ENCODE assay signal across 8 cellular contexts in the genomic region with DNA sequence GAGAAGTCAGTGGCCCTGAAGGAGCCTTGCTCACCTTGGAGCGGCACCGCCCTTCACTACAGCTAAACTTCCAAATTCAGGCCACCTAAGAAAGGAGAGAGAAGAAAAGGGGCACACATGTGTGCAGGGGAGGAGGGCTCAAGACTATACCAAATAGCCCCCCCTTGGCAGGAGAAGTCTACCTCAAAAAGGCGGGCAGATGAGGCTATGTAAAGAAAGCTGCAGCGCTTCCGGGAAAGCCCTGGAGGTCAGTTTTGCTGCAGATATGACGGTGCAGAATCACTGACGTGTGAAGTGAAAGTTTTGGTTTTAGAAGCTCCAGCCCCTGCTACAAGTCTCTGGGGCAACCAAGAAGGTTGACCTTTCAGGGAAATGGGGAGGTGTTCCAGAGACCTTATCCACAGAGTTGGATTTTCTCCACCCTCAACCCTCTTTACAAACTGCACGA. TPM values are rescaled to one million over a fixed set of nuclear protein-coding genes. Genes with fewer than 3 reads are reported as not detected.
DNase-seq lines count a peak whose midpoint lies in the region; ATAC-seq and TF ChIP-seq lines count a peak whose summit lies in the region.

No MANE protein-coding gene starts in this region.

- no peak overlapping the region for H3K4ac ChIP-seq in neuronal stem cell (ENCODE audit: low read length)

- no peak overlapping the region for H3K18ac ChIP-seq in neuronal stem cell (ENCODE audit: low read length)

- H3K36me3 Mint-ChIP-seq in activated T-cell treated with anti-CD3 and anti-CD28 coated beads, Interleukin-2, amount 50 U/mL, for 72 hours (ENCODE audit: insufficient read depth in 2 of 2) = peaks cover 0 to 5% of the 10 kb centered on the region in 2 donors

- H3K9me3 Mint-ChIP-seq in activated T-cell treated with anti-CD3 and anti-CD28 coated beads, Interleukin-2, amount 50 U/mL, for 72 hours = no peaks in the 10 kb centered on the region

- no peak overlapping the region for H2AFZ ChIP-seq in neuronal stem cell (ENCODE audit: low read length)

- H3K14ac ChIP-seq in neuronal stem cell (ENCODE audit: low read length) = no peak overlapping the region

- H2AK5ac ChIP-seq in neuronal stem cell (ENCODE audit: low read depth, low read length) = peak overlapping the region; percentile 66

- CTCF ChIA-PET in GM10248 (lab: Yijun Ruan, JAX) = interaction anchor here (0.7 to 2.3 kb wide), 8 partner anchors 9 to 21 kb away, joined by 3 to 18 read pairs (median 4); no protein-coding TSS in a partner anchor

- no peak overlapping the region for H4K91ac ChIP-seq in neuronal stem cell (ENCODE audit: low read depth, low read length, poor library complexity)

- no peaks in the 10 kb centered on the region for H3K36me3 ChIP-seq in neuronal stem cell (replicated peaks in 1 of 2; ENCODE audit: control insufficient read depth in 2 of 2, insufficient read depth in 2 of 2, low read length in 2 of 2)

- H3K23ac ChIP-seq in neuronal stem cell (ENCODE audit: low read depth, low read length, poor library complexity) = no peak overlapping the region

- H3K79me1 ChIP-seq in neuronal stem cell (ENCODE audit: low read depth, low read length) = peaks cover 6% of the 10 kb centered on the region

- H2BK5ac ChIP-seq in neuronal stem cell (ENCODE audit: low read length) = no peak overlapping the region

- H2BK120ac ChIP-seq in neuronal stem cell (ENCODE audit: low read depth, low read length) = no peak overlapping the region

- H3K27ac Mint-ChIP-seq in activated T-cell treated with anti-CD3 and anti-CD28 coated beads, Interleukin-2, amount 50 U/mL, for 72 hours = peak overlapping the region; percentile 84

- H3K4me3 ChIP-seq in neuronal stem cell (ENCODE audit: low read length in 2 of 2) = no peak overlapping the region

- no peak for TF ChIP-seq CTCF in GM10248 (IDR thresholded peaks at IDR 0.05; ENCODE audit: control extremely low read depth, extremely low read depth, low read depth, missing control alignments)

- H3K9me3 ChIP-seq in neuronal stem cell (replicated peaks in 1 of 2; ENCODE audit: control insufficient read depth in 2 of 2, insufficient read depth in 1 of 2, low read depth in 1 of 2, low read length in 2 of 2) = no peaks in the 10 kb centered on the region

- peaks cover 0 to 12% (median 0%) of the 10 kb centered on the region in 3 experiments for H3K27me3 ChIP-seq in neuronal stem cell (ENCODE audit: control insufficient read depth in 3 of 3, insufficient read depth in 3 of 3, low read depth in 1 of 3, low read length in 3 of 3)

- no CpG with 5 or more reads among the region's 8 CpGs for WGBS in neuronal stem cell (ENCODE audit: extremely low coverage in 2 of 2, insufficient read length in 2 of 2, insufficient replicate concordance in 1 of 2), 2 donors

- peaks cover 80% of the 10 kb centered on the region for H3K4me1 Mint-ChIP-seq in activated T-cell treated with anti-CD3 and anti-CD28 coated beads, Interleukin-2, amount 50 U/mL, for 72 hours (ENCODE audit: low read depth)

- no peak overlapping the region for H4K8ac ChIP-seq in neuronal stem cell (ENCODE audit: low read depth, low read length)

- H3K4me1 ChIP-seq in neuronal stem cell (ENCODE audit: control insufficient read depth in 2 of 2, insufficient read depth in 1 of 2, low read depth in 1 of 2, low read length in 2 of 2) = peaks cover 21 to 30% of the 10 kb centered on the region in 2 donors

- H3K9ac ChIP-seq in neuronal stem cell (ENCODE audit: low read depth, low read length, poor library complexity) = no peak overlapping the region

- H3K4me3 Mint-ChIP-seq in activated T-cell treated with anti-CD3 and anti-CD28 coated beads, Interleukin-2, amount 50 U/mL, for 72 hours = peak overlapping the region; percentile 76 to 91

- H2BK15ac ChIP-seq in neuronal stem cell (ENCODE audit: low read length) = peak overlapping the region; percentile 88

- no peaks in the 10 kb centered on the region for H3K27me3 Mint-ChIP-seq in activated T-cell treated with anti-CD3 and anti-CD28 coated beads, Interleukin-2, amount 50 U/mL, for 72 hours (ENCODE audit: low read depth)

- H3K27ac ChIP-seq in neuronal stem cell (replicated peaks; ENCODE audit: low read length) = no peak overlapping the region

- no peak overlapping the region for H2BK12ac ChIP-seq in neuronal stem cell (ENCODE audit: low read length)

- H3K4me2 ChIP-seq in neuronal stem cell (ENCODE audit: insufficient read depth, low read length, poor library complexity, severe bottlenecking) = no peak overlapping the region

- peak; percentile 31 for ATAC-seq in GM21723 (IDR thresholded peaks at IDR 0.05; ENCODE audit: unreplicated experiment)
- ATAC-seq in activated T-cell treated with anti-CD3 and anti-CD28 coated beads, Interleukin-2, amount 50 U/mL, for 72 hours (replicated peaks in 1 of 2) = peak; percentile 6 to 38

- POLR2A ChIA-PET in GM10248 (lab: Yijun Ruan, JAX) = interaction anchor here (0.8 to 2.7 kb wide), 7 partner anchors 8 to 89 kb away, joined by 3 to 22 read pairs (median 4); a partner anchor contains a TSS

- DNase-seq in GM10248 (ENCODE audit: extremely low spot score) = peak; percentile 73
- DNase-seq in activated T-cell treated with anti-CD3 and anti-CD28 coated beads, Interleukin-2, amount 50 U/mL, for 72 hours = peak; percentile 68 to 71
- DNase-seq in neuronal stem cell (ENCODE audit: low spot score) = no peak
- no peak for DNase-seq in NCI-H748 (lab: John Stamatoyannopoulos, UW; ENCODE audit: unreplicated experiment)
- no peak for DNase-seq in NCI-H187 treated with DMSO at 0.1 percent for 48 hours (lab: John Stamatoyannopoulos, UW)
- no peak for DNase-seq in OCI-M2 (lab: John Stamatoyannopoulos, UW; ENCODE audit: unreplicated experiment)
- DNase-seq in activated CD4-positive, CD25-positive, alpha-beta regulatory T cell (lab: John Stamatoyannopoulos, UW) = no peak

RNA-seq across cellular contexts. Expression of a gene that starts 48.2 kb away (rescaled TPM):
- total RNA-seq in activated T-cell treated with anti-CD3 and anti-CD28 coated beads, Interleukin-2, amount 50 U/mL, for 72 hours = 10 to 100 TPM; 38.1 to 47.5 TPM
- 48.0 TPM for polyA plus RNA-seq in neuronal stem cell (2013, experiment 1 of 2)
- 49.4 TPM for polyA plus RNA-seq in neuronal stem cell (2013, experiment 2 of 2)

Comparison
In these comparisons a context has a peak if more than half of its experiments do, and no peak if none do; other contexts are left out.
1. DNase-seq: peak in GM10248 (single experiment) and activated T-cell treated with anti-CD3 and anti-CD28 coated beads, Interleukin-2, amount 50 U/mL, for 72 hours (2 of 2); none in neuronal stem cell (single experiment), NCI-H748 (single experiment), NCI-H187 treated with DMSO at 0.1 percent for 48 hours (single experiment), OCI-M2 (single experiment) and activated CD4-positive, CD25-positive, alpha-beta regulatory T cell (0 of 4).